Comparison of ENCODE assay signal across 21 cellular contexts in the genomic region with DNA sequence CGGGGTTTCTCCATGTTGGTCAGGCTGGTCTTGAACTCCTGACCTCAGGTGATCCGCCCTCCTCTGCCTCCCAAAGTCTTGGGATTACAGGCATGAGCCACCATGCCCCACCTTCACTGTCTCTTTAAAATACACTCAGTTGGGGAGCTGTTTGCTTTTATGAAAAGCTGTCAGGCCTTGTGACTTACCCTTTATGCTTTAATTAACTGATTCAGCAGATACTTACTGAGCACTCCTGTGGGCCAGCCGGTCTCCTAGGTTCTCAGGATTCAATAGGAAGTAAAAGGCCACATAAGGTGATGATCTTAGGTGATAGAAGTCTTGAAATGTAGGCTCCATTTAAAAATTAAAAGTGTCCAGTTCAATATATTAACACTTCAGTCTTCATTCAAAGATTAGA. TPM values are rescaled to one million over a fixed set of nuclear protein-coding genes. Genes with fewer than 3 reads are reported as not detected.
"Had no signal": no experiment of that assay in that cellular context is flagged by ENCODE, and none has a peak within 500 bp of the region (broad histone marks: within the 10 kb centered on the region; RNA-seq: fewer than 3 reads in every experiment).

No MANE protein-coding gene starts in this region.

- H3K9ac ChIP-seq: neural progenitor cell had no signal

- H3K27ac Mint-ChIP-seq: activated B cell treated with CpG ODN at 0.5 μM for 24 hours; activated CD4-positive, alpha-beta memory T cell treated with anti-CD3 and anti-CD28 coated beads, Interleukin-2, amount 10 ng/mL, durations not matched to agents 7 days and 5 days; activated CD8-positive, alpha-beta memory T cell treated with anti-CD3 and anti-CD28 coated beads, Interleukin-2, amount 10 ng/mL, durations not matched to agents 7 days and 5 days; activated naive CD4-positive, alpha-beta T cell treated with anti-CD3 and anti-CD28 coated beads for 36 hours; activated T-helper 2 cell treated with anti-CD3 and anti-CD28 coated beads, Interferon-gamma antibody, Interleukin-2, Interleukin-4, amounts not matched to agents 10 μg/mL and 5 μg/mL and 100 μg/mL, durations not matched to agents 14 hours and 24 hours and 36 hours; memory B cell; neural progenitor cell had no signal

- H3K27me3 ChIP-seq: brain microvascular endothelial cell, neural progenitor cell, tibial nerve, uterus had no signal

- H2AFZ ChIP-seq: neural progenitor cell had no signal

- H3K4me3 Mint-ChIP-seq: activated B cell treated with CpG ODN at 0.5 μM for 24 hours; activated CD4-positive, alpha-beta memory T cell treated with anti-CD3 and anti-CD28 coated beads, Interleukin-2, amount 10 ng/mL, durations not matched to agents 7 days and 5 days; activated CD8-positive, alpha-beta memory T cell treated with anti-CD3 and anti-CD28 coated beads, Interleukin-2, amount 10 ng/mL, durations not matched to agents 7 days and 5 days; activated naive CD4-positive, alpha-beta T cell treated with anti-CD3 and anti-CD28 coated beads for 36 hours; activated naive CD8-positive, alpha-beta T cell treated with anti-CD3 and anti-CD28 coated beads, Interleukin-2, amount 50 U/mL, for 24 hours; memory B cell; neural progenitor cell had no signal

- H3K36me3 ChIP-seq: brain microvascular endothelial cell, neural progenitor cell, prostate gland, uterus had no signal

- DNase-seq: activated B cell treated with CpG ODN at 0.5 μM for 24 hours; activated CD4-positive, alpha-beta memory T cell treated with anti-CD3 and anti-CD28 coated beads, Interleukin-2, amount 10 ng/mL, durations not matched to agents 7 days and 5 days; activated CD4-positive, alpha-beta T cell treated with anti-CD3 and anti-CD28 coated beads for 4 hours; activated CD8-positive, alpha-beta memory T cell treated with anti-CD3 and anti-CD28 coated beads, Interleukin-2, amount 10 ng/mL, durations not matched to agents 7 days and 5 days; activated naive CD4-positive, alpha-beta T cell treated with anti-CD3 and anti-CD28 coated beads for 36 hours; activated naive CD8-positive, alpha-beta T cell treated with anti-CD3 and anti-CD28 coated beads, Interleukin-2, amount 50 U/mL, for 24 hours; anterior cingulate cortex; brain microvascular endothelial cell; central memory CD4-positive, alpha-beta T cell; erythroblast; right cardiac atrium; stimulated activated CD4-positive, alpha-beta T cell treated with anti-CD3 and anti-CD28 coated beads, Interleukin-2, amount 100 ng/mL, for 24 hours; stimulated activated naive CD8-positive, alpha-beta T cell treated with anti-CD3 and anti-CD28 coated beads, Interleukin-15, Interleukin-2, amounts not matched to agents 100 U/mL and 50 U/mL, for 24 hours; substantia nigra; uterus had no signal

- H3K27ac ChIP-seq: brain microvascular endothelial cell, neural progenitor cell, tibial nerve, uterus had no signal

- H3K4me2 ChIP-seq: neural progenitor cell had no signal

- H3K9me3 ChIP-seq: prostate gland, tibial nerve, uterus had no signal

- H3K27me3 Mint-ChIP-seq: activated B cell treated with CpG ODN at 0.5 μM for 24 hours; activated CD8-positive, alpha-beta memory T cell treated with anti-CD3 and anti-CD28 coated beads, Interleukin-2, amount 10 ng/mL, durations not matched to agents 7 days and 5 days; memory B cell had no signal

- H3K4me3 ChIP-seq: neural progenitor cell, prostate gland, tibial nerve, uterus had no signal

- H3K9me3 Mint-ChIP-seq: activated B cell treated with CpG ODN at 0.5 μM for 24 hours; activated CD4-positive, alpha-beta memory T cell treated with anti-CD3 and anti-CD28 coated beads, Interleukin-2, amount 10 ng/mL, durations not matched to agents 7 days and 5 days; activated naive CD4-positive, alpha-beta T cell treated with anti-CD3 and anti-CD28 coated beads for 36 hours; activated naive CD8-positive, alpha-beta T cell treated with anti-CD3 and anti-CD28 coated beads, Interleukin-2, amount 50 U/mL, for 24 hours; activated T-helper 2 cell treated with anti-CD3 and anti-CD28 coated beads, Interferon-gamma antibody, Interleukin-2, Interleukin-4, amounts not matched to agents 10 μg/mL and 5 μg/mL and 100 μg/mL, durations not matched to agents 14 hours and 24 hours and 36 hours; memory B cell; neural progenitor cell had no signal

- H3K4me1 ChIP-seq: uterus had no signal

RNA-seq across cellular contexts. Expression of a gene that starts 50.0 kb away (rescaled TPM):
- total RNA-seq: osteocyte, tibial nerve had no signal
- polyA plus RNA-seq: right cardiac atrium had no signal
